22 cellular contexts compared by ENCODE assay signal in genomic region chr15:38477637-38478036, GRCh38.
"Had no signal": no experiment of that assay in that cellular context is flagged by ENCODE, and none has a peak within 500 bp of the region (broad histone marks: within the 10 kb centered on the region; RNA-seq: fewer than 3 reads in every experiment).

No MANE protein-coding gene starts in this region.

- H3K9me3 ChIP-seq: MG63, SK-N-SH had no signal

- H3K27me3 ChIP-seq: MG63 had no signal

- DNase-seq: Karpas-422, KG1, MG63, NCI-H1092, NCI-H1105 treated with DMSO at 0.1 percent for 48 hours, NCI-H1417 treated with DMSO at 0.1 percent for 48 hours, NCI-H146, NCI-H1694 treated with DMSO at 0.1 percent for 48 hours, NCI-H1930, NCI-H2081, NCI-H2107, NCI-H226, NCI-H446, NCI-H510A, NCI-H524 treated with DMSO at 0.1 percent for 48 hours, NCI-H69, NCI-H774, PC-3, SHP77, SK-N-SH had no signal

- H3K27ac ChIP-seq: RWPE1 had no signal

- ATAC-seq: Panc1, PC-3 had no signal
